2 cellular contexts compared by ENCODE assay signal in the genomic region with DNA sequence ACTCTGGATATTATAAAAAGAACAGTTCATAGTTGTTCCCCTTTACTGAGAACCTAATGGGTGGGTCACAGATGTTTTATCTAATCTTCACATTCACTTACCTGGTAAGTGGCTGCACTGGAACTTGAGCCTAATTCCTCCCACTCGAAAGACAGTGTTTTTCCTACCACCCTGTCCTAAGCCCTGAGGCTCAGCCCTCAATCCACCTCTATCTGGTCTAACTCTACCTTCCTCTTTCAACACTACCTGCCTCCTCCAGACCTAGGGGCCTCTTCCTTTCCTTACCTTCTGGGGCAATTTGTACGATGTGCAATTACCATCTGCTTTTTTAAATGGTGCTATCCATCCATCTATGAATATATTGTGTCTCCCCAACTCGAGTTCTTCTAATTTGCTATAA.
A peak's percentile ranks its signal among the peaks of the same experiment; 100 is the strongest.
TF ChIP-seq lines count a peak whose summit lies in the region.

No MANE protein-coding gene starts in this region.

TF ChIP-seq in HEK293, 187 proteins besides CTCF, POLR2A, EP300 and RAD21:
- TF ChIP-seq ZFP3 (tag by site-specific recombination; IDR thresholded peaks at IDR 0.05; ENCODE audit: low read depth) (no peak), ZNF549 (tag by site-specific recombination; IDR thresholded peaks at IDR 0.05) (no peak), ZNF354C (tag by site-specific recombination; IDR thresholded peaks at IDR 0.05; ENCODE audit: borderline replicate concordance, low read depth) (no peak), ZNF223 (tag by site-specific recombination; IDR thresholded peaks at IDR 0.05) (no peak), ZFHX2 (tag by site-specific recombination; conservative IDR thresholded peaks at IDR 0.05) (no peak), ZEB2 (tag by site-specific recombination; IDR thresholded peaks at IDR 0.05) (no peak), ZNF202 (tag by site-specific recombination; IDR thresholded peaks at IDR 0.05; ENCODE audit: borderline replicate concordance) (no peak), GLIS1 (tag by site-specific recombination; IDR thresholded peaks at IDR 0.05) (no peak; the same call in 1 of the 2 replicates), FEZF1 (tag by site-specific recombination; IDR thresholded peaks at IDR 0.05) (0 out of 2 replicates have a peak, but pooled peaks have one; percentile 9), ZNF341 (tag by site-specific recombination; IDR thresholded peaks at IDR 0.05; ENCODE audit: low read depth) (no peak), SCRT2 (tag by site-specific recombination; IDR thresholded peaks at IDR 0.05) (no peak), ZNF830 (tag by site-specific recombination; IDR thresholded peaks at IDR 0.05; ENCODE audit: low read depth) (no peak), ZNF155 (tag by site-specific recombination; IDR thresholded peaks at IDR 0.05) (no peak)
- TF ChIP-seq, protein P1, sequence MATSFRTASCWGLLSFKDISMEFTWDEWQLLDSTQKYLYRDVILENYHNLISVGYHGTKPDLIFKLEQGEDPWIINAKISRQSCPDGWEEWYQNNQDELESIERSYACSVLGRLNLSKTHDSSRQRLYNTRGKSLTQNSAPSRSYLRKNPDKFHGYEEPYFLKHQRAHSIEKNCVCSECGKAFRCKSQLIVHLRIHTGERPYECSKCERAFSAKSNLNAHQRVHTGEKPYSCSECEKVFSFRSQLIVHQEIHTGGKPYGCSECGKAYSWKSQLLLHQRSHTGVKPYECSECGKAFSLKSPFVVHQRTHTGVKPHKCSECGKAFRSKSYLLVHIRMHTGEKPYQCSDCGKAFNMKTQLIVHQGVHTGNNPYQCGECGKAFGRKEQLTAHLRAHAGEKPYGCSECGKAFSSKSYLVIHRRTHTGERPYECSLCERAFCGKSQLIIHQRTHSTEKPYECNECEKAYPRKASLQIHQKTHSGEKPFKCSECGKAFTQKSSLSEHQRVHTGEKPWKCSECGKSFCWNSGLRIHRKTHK (tag by site-specific recombination; IDR thresholded peaks at IDR 0.05) = no peak
- TF ChIP-seq, protein P2, sequence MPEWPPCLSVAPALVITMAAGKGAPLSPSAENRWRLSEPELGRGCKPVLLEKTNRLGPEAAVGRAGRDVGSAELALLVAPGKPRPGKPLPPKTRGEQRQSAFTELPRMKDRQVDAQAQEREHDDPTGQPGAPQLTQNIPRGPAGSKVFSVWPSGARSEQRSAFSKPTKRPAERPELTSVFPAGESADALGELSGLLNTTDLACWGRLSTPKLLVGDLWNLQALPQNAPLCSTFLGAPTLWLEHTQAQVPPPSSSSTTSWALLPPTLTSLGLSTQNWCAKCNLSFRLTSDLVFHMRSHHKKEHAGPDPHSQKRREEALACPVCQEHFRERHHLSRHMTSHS (tag by site-specific recombination; IDR thresholded peaks at IDR 0.05) = no peak
- TF ChIP-seq, protein P3, sequence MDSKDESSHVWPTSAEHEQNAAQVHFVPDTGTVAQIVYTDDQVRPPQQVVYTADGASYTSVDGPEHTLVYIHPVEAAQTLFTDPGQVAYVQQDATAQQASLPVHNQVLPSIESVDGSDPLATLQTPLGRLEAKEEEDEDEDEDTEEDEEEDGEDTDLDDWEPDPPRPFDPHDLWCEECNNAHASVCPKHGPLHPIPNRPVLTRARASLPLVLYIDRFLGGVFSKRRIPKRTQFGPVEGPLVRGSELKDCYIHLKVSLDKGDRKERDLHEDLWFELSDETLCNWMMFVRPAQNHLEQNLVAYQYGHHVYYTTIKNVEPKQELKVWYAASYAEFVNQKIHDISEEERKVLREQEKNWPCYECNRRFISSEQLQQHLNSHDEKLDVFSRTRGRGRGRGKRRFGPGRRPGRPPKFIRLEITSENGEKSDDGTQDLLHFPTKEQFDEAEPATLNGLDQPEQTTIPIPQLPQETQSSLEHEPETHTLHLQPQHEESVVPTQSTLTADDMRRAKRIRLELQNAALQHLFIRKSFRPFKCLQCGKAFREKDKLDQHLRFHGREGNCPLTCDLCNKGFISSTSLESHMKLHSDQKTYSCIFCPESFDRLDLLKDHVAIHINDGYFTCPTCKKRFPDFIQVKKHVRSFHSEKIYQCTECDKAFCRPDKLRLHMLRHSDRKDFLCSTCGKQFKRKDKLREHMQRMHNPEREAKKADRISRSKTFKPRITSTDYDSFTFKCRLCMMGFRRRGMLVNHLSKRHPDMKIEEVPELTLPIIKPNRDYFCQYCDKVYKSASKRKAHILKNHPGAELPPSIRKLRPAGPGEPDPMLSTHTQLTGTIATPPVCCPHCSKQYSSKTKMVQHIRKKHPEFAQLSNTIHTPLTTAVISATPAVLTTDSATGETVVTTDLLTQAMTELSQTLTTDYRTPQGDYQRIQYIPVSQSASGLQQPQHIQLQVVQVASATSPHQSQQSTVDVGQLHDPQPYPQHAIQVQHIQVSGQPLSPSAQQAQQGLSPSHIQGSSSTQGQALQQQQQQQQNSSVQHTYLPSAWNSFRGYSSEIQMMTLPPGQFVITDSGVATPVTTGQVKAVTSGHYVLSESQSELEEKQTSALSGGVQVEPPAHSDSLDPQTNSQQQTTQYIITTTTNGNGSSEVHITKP (tag by site-specific recombination; IDR thresholded peaks at IDR 0.05) = peak; percentile 76
TF ChIP-seq in HEK293: peak in this region for 2.

TF ChIP-seq in GM12878, 131 proteins besides CTCF, POLR2A, EP300 and RAD21:
- TF ChIP-seq KDM1A (IDR thresholded peaks at IDR 0.05; ENCODE audit: borderline replicate concordance) (no peak), EED (IDR thresholded peaks at IDR 0.05; ENCODE audit: low read depth) (no peak), IKZF2 (IDR thresholded peaks at IDR 0.05) (no peak)
- TF ChIP-seq, protein P4, sequence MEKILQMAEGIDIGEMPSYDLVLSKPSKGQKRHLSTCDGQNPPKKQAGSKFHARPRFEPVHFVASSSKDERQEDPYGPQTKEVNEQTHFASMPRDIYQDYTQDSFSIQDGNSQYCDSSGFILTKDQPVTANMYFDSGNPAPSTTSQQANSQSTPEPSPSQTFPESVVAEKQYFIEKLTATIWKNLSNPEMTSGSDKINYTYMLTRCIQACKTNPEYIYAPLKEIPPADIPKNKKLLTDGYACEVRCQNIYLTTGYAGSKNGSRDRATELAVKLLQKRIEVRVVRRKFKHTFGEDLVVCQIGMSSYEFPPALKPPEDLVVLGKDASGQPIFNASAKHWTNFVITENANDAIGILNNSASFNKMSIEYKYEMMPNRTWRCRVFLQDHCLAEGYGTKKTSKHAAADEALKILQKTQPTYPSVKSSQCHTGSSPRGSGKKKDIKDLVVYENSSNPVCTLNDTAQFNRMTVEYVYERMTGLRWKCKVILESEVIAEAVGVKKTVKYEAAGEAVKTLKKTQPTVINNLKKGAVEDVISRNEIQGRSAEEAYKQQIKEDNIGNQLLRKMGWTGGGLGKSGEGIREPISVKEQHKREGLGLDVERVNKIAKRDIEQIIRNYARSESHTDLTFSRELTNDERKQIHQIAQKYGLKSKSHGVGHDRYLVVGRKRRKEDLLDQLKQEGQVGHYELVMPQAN (conservative IDR thresholded peaks at IDR 0.05) = no peak
